8 cellular contexts compared by ENCODE assay signal in the genomic region with DNA sequence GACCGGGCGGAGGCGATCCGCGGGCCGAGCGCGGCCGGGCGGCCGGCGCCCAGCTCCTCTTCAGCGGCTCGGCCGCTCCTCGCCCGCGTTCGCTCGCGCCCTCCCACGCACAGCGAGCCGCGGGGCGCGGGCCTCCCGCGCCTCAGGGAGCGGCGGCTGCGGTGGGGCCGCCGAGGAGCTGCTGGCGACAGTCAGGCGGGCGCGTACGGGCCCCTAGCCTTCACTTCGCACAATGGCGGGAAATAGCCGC. TPM values are rescaled to one million over a fixed set of nuclear protein-coding genes. Genes with fewer than 3 reads are reported as not detected.
DNase-seq lines count a peak whose midpoint lies in the region; ATAC-seq, FAIRE-seq and TF ChIP-seq lines count a peak whose summit lies in the region.

TSS of gene MCMBP (minus strand) at position 234 of the 250 bp plus-strand sequence. CDS start 259 bp downstream, outside the sequence.

- no peaks in the 10 kb centered on the region for H3K36me3 ChIP-seq in adipocyte (ENCODE audit: control insufficient read depth, insufficient read depth, low read length, severe bottlenecking)
- no peaks in the 10 kb centered on the region for H3K36me3 ChIP-seq in spleen

- no peaks in the 10 kb centered on the region for H3K9me3 ChIP-seq in adipocyte (ENCODE audit: control insufficient read depth, low read length)
- H3K9me3 ChIP-seq in spleen = no peaks in the 10 kb centered on the region

- ATAC-seq in HG02943 (IDR thresholded peaks at IDR 0.05; ENCODE audit: low read depth, unreplicated experiment) = peak; percentile 9
- ATAC-seq in HG03520 (IDR thresholded peaks at IDR 0.05; ENCODE audit: unreplicated experiment) = no peak

- WGBS in spleen, 5 donors = 0 to 1% (median 0%) methylated on average over 14 to 42 of the region's 42 CpGs; no CpG with 5 or more reads in 1 of the 5 donors

- H3K4me3 ChIP-seq in adipocyte (ENCODE audit: low read length) = peak within 1 kb of the TSS; percentile 92
- peak within 1 kb of the TSS; percentile 91 for H3K4me3 ChIP-seq in iPS-11a (ENCODE audit: low read depth, low read length)
- peak within 1 kb of the TSS; percentile 69 to 97 (median 90) for H3K4me3 ChIP-seq in spleen

- H3K9ac ChIP-seq in adipocyte (ENCODE audit: low read length) = peak within 1 kb of the TSS; percentile 98

- intact Hi-C loops in spleen (cut with DNase I; ENCODE audit: low total_unique reads) = no loop called here

- TF ChIP-seq POLR2A in GM12891 (IDR thresholded peaks at IDR 0.05; ENCODE audit: low read depth, low read length) = peak; percentile 37; the same call in 1 of the 2 replicates
- no peak for TF ChIP-seq POLR2A in spleen (IDR thresholded peaks at IDR 0.05)

- H3K27me3 ChIP-seq in adipocyte (replicated peaks; ENCODE audit: control insufficient read depth, insufficient read depth, low read length) (no peaks in the 10 kb centered on the region), spleen (replicated peaks in 1 of 7) (no peaks in the 10 kb centered on the region)

- peak within 1 kb of the TSS; percentile 82 to 96 (median 93) for H3K27ac ChIP-seq in spleen

- DNase-seq in GM12891 (ENCODE audit: insufficient read length, low spot score) = no peak
- DNase-seq in adipocyte (ENCODE audit: low read depth) = no peak
- no peak for DNase-seq in spleen
- DNase-seq in SK-N-DZ (ENCODE audit: low spot score) = no peak
- DNase-seq in ecto neural progenitor cell (ENCODE audit: low spot score) = no peak

- FAIRE-seq in GM12891 (lab: Jason Lieb, UNC) = no peak

- H3K4me1 ChIP-seq in adipocyte (ENCODE audit: control insufficient read depth, insufficient read depth, low read length) (peaks cover 21% of the 10 kb centered on the region), spleen (peaks cover 23 to 58% (median 47%) of the 10 kb centered on the region in 6 donors)

- TF ChIP-seq CTCF in spleen (IDR thresholded peaks at IDR 0.05 in 8 of 11, conservative IDR thresholded peaks at IDR 0.05 in 3 of 11) = no peak

TF ChIP-seq in GM12891, 5 proteins besides CTCF, POLR2A, EP300 and RAD21:
- TF ChIP-seq TAF1 (IDR thresholded peaks at IDR 0.05; ENCODE audit: low read depth, low read length) (no peak), POU2F2 (IDR thresholded peaks at IDR 0.05; ENCODE audit: low read depth, low read length) (no peak), POLR2AphosphoS5 (IDR thresholded peaks at IDR 0.05; ENCODE audit: low read depth, low read length) (no peak), PAX5 (IDR thresholded peaks at IDR 0.05; ENCODE audit: insufficient read depth, low read length, severe bottlenecking) (no peak), SPI1 (IDR thresholded peaks at IDR 0.05; ENCODE audit: low read depth, low read length) (no peak)

RNA-seq across cellular contexts. Expression of gene MCMBP, which starts in this region (rescaled TPM):
- polyA plus RNA-seq in GM12891 (2012; ENCODE audit: low read depth, missing spikeins) = 29.4 TPM
- total RNA-seq in spleen = 10 to 100 TPM; 43.3 to 67.6 (median 48.6) TPM
- polyA plus RNA-seq in spleen = 10 to 100 TPM; 14.2 to 26.2 (median 21.0) TPM
- 108 and 112 TPM in 2 replicates for polyA plus RNA-seq in SK-N-DZ (2014; cell fraction: cytosol; rRNA removed)
- 75.5 and 79.2 TPM in 2 replicates for polyA plus RNA-seq in SK-N-DZ (2014; cell fraction: nucleus; rRNA removed)
